Comparison of ENCODE assay signal across 28 cellular contexts in genomic region chr11:102205805-102206204, GRCh38.
"Had no signal": no experiment of that assay in that cellular context is flagged by ENCODE, and none has a peak within 500 bp of the region (broad histone marks: within the 10 kb centered on the region; RNA-seq: fewer than 3 reads in every experiment).

No MANE protein-coding gene starts in this region.

- H3K27me3 Mint-ChIP-seq: activated naive CD4-positive, alpha-beta T cell treated with anti-CD3 and anti-CD28 coated beads, Interleukin-2, amount 10 ng/mL, durations not matched to agents 7 days and 5 days had no signal

- ATAC-seq: activated CD8-positive, alpha-beta T cell treated with anti-CD3 and anti-CD28 coated beads for 36 hours; Panc1; Right ventricle myocardium inferior; T-cell had no signal

- H3K27ac Mint-ChIP-seq: activated CD8-positive, alpha-beta T cell treated with anti-CD3 and anti-CD28 coated beads for 36 hours; activated naive CD4-positive, alpha-beta T cell treated with anti-CD3 and anti-CD28 coated beads, Interleukin-2, amount 10 ng/mL, durations not matched to agents 7 days and 5 days; activated naive CD8-positive, alpha-beta T cell treated with anti-CD3 and anti-CD28 coated beads for 36 hours; activated T-cell treated with anti-CD3 and anti-CD28 coated beads, Interleukin-2, amount 50 U/mL, for 72 hours; activated T-helper 2 cell treated with anti-CD3 and anti-CD28 coated beads, Interferon-gamma antibody, Interleukin-2, Interleukin-4, amounts not matched to agents 10 μg/mL and 5 μg/mL and 100 μg/mL, durations not matched to agents 14 hours and 24 hours and 36 hours; T-cell had no signal

- FAIRE-seq: TTC549 had no signal

- H3K4me3 ChIP-seq: SK-N-MC had no signal

- H3K4me3 Mint-ChIP-seq: activated CD8-positive, alpha-beta T cell treated with anti-CD3 and anti-CD28 coated beads for 36 hours; activated naive CD4-positive, alpha-beta T cell treated with anti-CD3 and anti-CD28 coated beads, Interleukin-2, amount 10 ng/mL, durations not matched to agents 7 days and 5 days; activated naive CD8-positive, alpha-beta T cell treated with anti-CD3 and anti-CD28 coated beads for 36 hours; activated T-cell treated with anti-CD3 and anti-CD28 coated beads, Interleukin-2, amount 50 U/mL, for 72 hours; T-cell had no signal

- H3K9me3 Mint-ChIP-seq: activated CD8-positive, alpha-beta T cell treated with anti-CD3 and anti-CD28 coated beads for 36 hours; activated naive CD4-positive, alpha-beta T cell treated with anti-CD3 and anti-CD28 coated beads, Interleukin-2, amount 10 ng/mL, durations not matched to agents 7 days and 5 days; activated naive CD8-positive, alpha-beta T cell treated with anti-CD3 and anti-CD28 coated beads for 36 hours; activated T-cell treated with anti-CD3 and anti-CD28 coated beads, Interleukin-2, amount 50 U/mL, for 72 hours; activated T-helper 2 cell treated with anti-CD3 and anti-CD28 coated beads, Interferon-gamma antibody, Interleukin-2, Interleukin-4, amounts not matched to agents 10 μg/mL and 5 μg/mL and 100 μg/mL, durations not matched to agents 14 hours and 24 hours and 36 hours; T-cell had no signal

- H3K27ac ChIP-seq: brain microvascular endothelial cell, SK-N-MC had no signal

- H3K36me3 Mint-ChIP-seq: activated naive CD4-positive, alpha-beta T cell treated with anti-CD3 and anti-CD28 coated beads, Interleukin-2, amount 10 ng/mL, durations not matched to agents 7 days and 5 days; activated naive CD8-positive, alpha-beta T cell treated with anti-CD3 and anti-CD28 coated beads for 36 hours; T-cell had no signal

- H3K27me3 ChIP-seq: brain microvascular endothelial cell had no signal

- H3K4me1 Mint-ChIP-seq: activated naive CD4-positive, alpha-beta T cell treated with anti-CD3 and anti-CD28 coated beads, Interleukin-2, amount 10 ng/mL, durations not matched to agents 7 days and 5 days; activated naive CD8-positive, alpha-beta T cell treated with anti-CD3 and anti-CD28 coated beads for 36 hours; T-cell had no signal

- DNase-seq: activated CD4-positive, alpha-beta T cell treated with anti-CD3 and anti-CD28 coated beads, Interleukin-2, amount 50 U/mL, for 1 hour; activated CD4-positive, CD25-positive, alpha-beta regulatory T cell; activated CD8-positive, alpha-beta memory T cell treated with anti-CD3 and anti-CD28 coated beads, Interleukin-2, amount 50 U/mL, for 4 hours; activated CD8-positive, alpha-beta T cell treated with anti-CD3 and anti-CD28 coated beads for 36 hours; activated gamma-delta T cell treated with Interleukin-2 at 50 U/mL for 16 hours; activated naive CD4-positive, alpha-beta T cell treated with anti-CD3 and anti-CD28 coated beads, Interleukin-2, amount 10 ng/mL, durations not matched to agents 7 days and 5 days; activated naive CD8-positive, alpha-beta T cell treated with anti-CD3 and anti-CD28 coated beads for 36 hours; activated T-cell treated with anti-CD3 and anti-CD28 coated beads, Interleukin-2, amount 50 U/mL, for 72 hours; brain microvascular endothelial cell; central memory CD4-positive, alpha-beta T cell; MM.1S; NCI-H1105 treated with DMSO at 0.1 percent for 48 hours; NCI-H146; NCI-H187 treated with DMSO at 0.1 percent for 48 hours; NCI-H2081 treated with DMSO at 0.1 percent for 48 hours; NCI-H446; NCI-H524; NCI-H748 treated with DMSO at 0.1 percent for 48 hours; OCI-M1; RPMI8226; T-cell; T-helper 2 cell; T1000 had no signal
